1 cellular context compared by ENCODE assay signal in genomic region chr14:39233680-39234326, GRCh38.
TF ChIP-seq lines count a peak whose summit lies in the region.

Gene MIA2, plus strand, starts transcription at chr14:39233915. Its CDS starts 200 bp downstream, at chr14:39234115.

TF ChIP-seq in HCT116, 20 proteins besides CTCF, POLR2A, EP300 and RAD21 (continued from another document):
- no peak for TF ChIP-seq MAX (IDR thresholded peaks at IDR 0.05)
- TF ChIP-seq SP1 (IDR thresholded peaks at IDR 0.05; ENCODE audit: low read depth) = no peak
- no peak for TF ChIP-seq ELF1 (IDR thresholded peaks at IDR 0.05; ENCODE audit: borderline replicate concordance, low read depth)
- TF ChIP-seq EGR1 (IDR thresholded peaks at IDR 0.05; ENCODE audit: low read depth) = no peak
- no peak for TF ChIP-seq ZBTB33 (IDR thresholded peaks at IDR 0.05; ENCODE audit: extremely low read depth, insufficient replicate concordance, low read length)
- TF ChIP-seq EZH2phosphoT487 (IDR thresholded peaks at IDR 0.05; ENCODE audit: borderline replicate concordance) = no peak
- no peak for TF ChIP-seq SIN3A (IDR thresholded peaks at IDR 0.05; ENCODE audit: low read depth)
